In the genomic region with DNA sequence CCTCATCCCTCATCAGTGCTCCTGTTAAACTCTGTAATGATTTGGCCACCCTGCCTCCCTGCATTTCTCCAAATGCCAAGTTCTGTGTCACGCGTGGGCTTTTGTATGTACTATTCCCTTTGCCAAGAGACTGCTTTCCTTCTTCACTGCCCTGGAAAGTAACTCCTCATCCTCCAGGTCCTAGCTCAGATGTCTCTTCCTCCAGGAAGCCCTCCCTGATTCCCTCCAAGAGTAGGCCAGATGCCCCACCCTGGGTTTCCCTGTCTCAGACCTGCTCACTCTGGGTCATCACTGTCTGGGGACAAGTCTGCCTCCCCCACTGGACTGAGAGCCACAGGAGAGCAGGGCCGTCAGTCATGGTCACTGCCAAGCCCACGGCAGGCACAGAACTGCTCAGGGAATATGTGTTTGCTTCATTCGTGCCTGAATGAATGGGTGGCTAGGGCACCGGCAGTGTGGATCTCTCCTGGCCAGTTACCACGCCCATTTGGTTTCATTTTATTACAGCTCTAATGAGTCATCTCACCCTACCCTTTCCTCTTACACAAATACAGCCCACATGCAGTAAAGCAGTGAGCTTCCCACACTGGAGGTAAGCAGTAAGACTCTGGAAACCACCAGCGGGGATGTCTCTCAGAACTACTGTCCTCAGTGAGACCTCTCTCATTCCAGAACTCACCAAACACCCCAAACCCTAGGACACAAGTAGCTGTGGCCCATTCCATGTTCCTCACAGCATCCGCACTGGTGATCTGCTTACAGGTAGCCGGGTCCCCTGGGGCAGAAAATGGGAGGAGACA, we compare ENCODE assay signal across 7 cellular contexts. TPM values are rescaled to one million over a fixed set of nuclear protein-coding genes. Genes with fewer than 3 reads are reported as not detected.
A peak's percentile ranks its signal among the peaks of the same experiment; 100 is the strongest.
DNase-seq lines count a peak whose midpoint lies in the region; ATAC-seq and TF ChIP-seq lines count a peak whose summit lies in the region.

No MANE protein-coding gene starts in this region.

- ATAC-seq in GM18511 (IDR thresholded peaks at IDR 0.05; ENCODE audit: unreplicated experiment) (peak; percentile 58), foreskin keratinocyte (peak; percentile 83), HG03571 (IDR thresholded peaks at IDR 0.05; ENCODE audit: unreplicated experiment) (no peak)
- ATAC-seq in activated CD8-positive, alpha-beta T cell treated with anti-CD3 and anti-CD28 coated beads for 36 hours = peak; percentile 78

- H3K36me3 Mint-ChIP-seq in activated CD8-positive, alpha-beta T cell treated with anti-CD3 and anti-CD28 coated beads for 36 hours (ENCODE audit: low read depth) = peaks cover 65% of the 10 kb centered on the region

- peak overlapping the region; percentile 92 for H3K27ac Mint-ChIP-seq in activated CD8-positive, alpha-beta T cell treated with anti-CD3 and anti-CD28 coated beads for 36 hours

- H3K4me1 ChIP-seq in foreskin keratinocyte = peaks cover 20% of the 10 kb centered on the region

- H3K27me3 Mint-ChIP-seq in activated CD8-positive, alpha-beta T cell treated with anti-CD3 and anti-CD28 coated beads for 36 hours = no peaks in the 10 kb centered on the region

- CTCF ChIA-PET in activated CD8-positive, alpha-beta T cell treated with anti-CD3 and anti-CD28 coated beads for 36 hours (lab: Charles Lee) = interaction anchor here (0.5 to 2.3 kb wide), 3 partner anchors 28 to 67 kb away, joined by 3 to 15 read pairs (median 3); no protein-coding TSS in a partner anchor

- POLR2A ChIA-PET in activated CD8-positive, alpha-beta T cell treated with anti-CD3 and anti-CD28 coated beads for 36 hours (lab: Charles Lee) = interaction anchor here (0.7 to 5.2 kb wide), 5 partner anchors 10 to 78 kb away, joined by 3 to 30 read pairs (median 5); a partner anchor contains a TSS

- H3K9me3 Mint-ChIP-seq in activated CD8-positive, alpha-beta T cell treated with anti-CD3 and anti-CD28 coated beads for 36 hours = peaks cover 5% of the 10 kb centered on the region

- H3K4me3 Mint-ChIP-seq in activated CD8-positive, alpha-beta T cell treated with anti-CD3 and anti-CD28 coated beads for 36 hours = no peak overlapping the region

- no peaks in the 10 kb centered on the region for H3K27me3 ChIP-seq in foreskin keratinocyte

- TF ChIP-seq CTCF in activated CD8-positive, alpha-beta T cell treated with anti-CD3 and anti-CD28 coated beads for 36 hours (IDR thresholded peaks at IDR 0.05) = no peak
- no peak for TF ChIP-seq CTCF in foreskin keratinocyte (conservative IDR thresholded peaks at IDR 0.05)

- peak; percentile 98 for DNase-seq in HT1080 (ENCODE audit: low read depth)
- DNase-seq in activated CD8-positive, alpha-beta T cell treated with anti-CD3 and anti-CD28 coated beads for 36 hours = peak; percentile 70
- peak; percentile 94 to 96 for DNase-seq in foreskin keratinocyte
- peak; percentile 19 to 25 for DNase-seq in stimulated activated CD4-positive, alpha-beta T cell treated with anti-CD3 and anti-CD28 coated beads, Interleukin-4, amount 100 ng/mL, for 4 hours
- no peak for DNase-seq in NCI-H526 (lab: John Stamatoyannopoulos, UW)

- H3K4me1 Mint-ChIP-seq in activated CD8-positive, alpha-beta T cell treated with anti-CD3 and anti-CD28 coated beads for 36 hours (ENCODE audit: low read depth) = peaks cover 23% of the 10 kb centered on the region

- intact Hi-C loops in activated CD8-positive, alpha-beta T cell treated with anti-CD3 and anti-CD28 coated beads for 36 hours (cut with micrococcal nuclease) = no loop called here

- peak overlapping the region; percentile 96 for H3K27ac ChIP-seq in foreskin keratinocyte

RNA-seq across cellular contexts. Expression of a gene that starts 12.1 kb away (rescaled TPM):
- 0.03 and 0.10 TPM in 2 replicates for total RNA-seq in HT1080 (2014; rRNA removed; shearing (Covaris generic))
- 0.21 and 0.53 TPM in 2 replicates for polyA plus RNA-seq in HT1080 (2015; cell fraction: cytosol; rRNA removed)
- polyA plus RNA-seq in HT1080 (2015; cell fraction: nucleus; rRNA removed) = 0.18 and 0.88 TPM in 2 replicates
- not detected for total RNA-seq in activated CD8-positive, alpha-beta T cell treated with anti-CD3 and anti-CD28 coated beads for 36 hours
- not detected in 2 replicates for total RNA-seq in foreskin keratinocyte
- polyA plus RNA-seq in foreskin keratinocyte = 0.06 and 0.07 TPM in 2 replicates

RNA-seq across cellular contexts. Expression of a gene that starts 25.1 kb away (rescaled TPM):
- 18.8 and 28.4 TPM in 2 replicates for total RNA-seq in HT1080 (2014; rRNA removed; shearing (Covaris generic))
- 30.7 and 32.6 TPM in 2 replicates for polyA plus RNA-seq in HT1080 (2015; cell fraction: cytosol; rRNA removed)
- polyA plus RNA-seq in HT1080 (2015; cell fraction: nucleus; rRNA removed) = 102 and 116 TPM in 2 replicates
- total RNA-seq in activated CD8-positive, alpha-beta T cell treated with anti-CD3 and anti-CD28 coated beads for 36 hours = 100 to 1,000 TPM; 103 to 113 TPM
- total RNA-seq in foreskin keratinocyte = 53.0 and 61.6 TPM in 2 replicates
- 58.1 and 63.6 TPM in 2 replicates for polyA plus RNA-seq in foreskin keratinocyte

RNA-seq across cellular contexts. Expression of a gene that starts 29.5 kb away (rescaled TPM):
- 12.4 and 14.3 TPM in 2 replicates for total RNA-seq in HT1080 (2014; rRNA removed; shearing (Covaris generic))
- 10.7 and 14.2 TPM in 2 replicates for polyA plus RNA-seq in HT1080 (2015; cell fraction: cytosol; rRNA removed)
- 8.8 and 10.3 TPM in 2 replicates for polyA plus RNA-seq in HT1080 (2015; cell fraction: nucleus; rRNA removed)
- total RNA-seq in activated CD8-positive, alpha-beta T cell treated with anti-CD3 and anti-CD28 coated beads for 36 hours = 10 to 100 TPM; 13.7 to 14.3 TPM
- total RNA-seq in foreskin keratinocyte = 9.4 and 11.4 TPM in 2 replicates
- polyA plus RNA-seq in foreskin keratinocyte = 7.0 and 7.8 TPM in 2 replicates

RNA-seq across cellular contexts. Expression of a gene that starts 53.9 kb away (rescaled TPM):
- 0.07 and 0.23 TPM in 2 replicates for total RNA-seq in HT1080 (2014; rRNA removed; shearing (Covaris generic))
- not detected in 2 replicates for polyA plus RNA-seq in HT1080 (2015; cell fraction: cytosol; rRNA removed)
- 2.0 and 2.6 TPM in 2 replicates for polyA plus RNA-seq in HT1080 (2015; cell fraction: nucleus; rRNA removed)
- 1 to 10 TPM; 5.9 to 6.8 TPM for total RNA-seq in activated CD8-positive, alpha-beta T cell treated with anti-CD3 and anti-CD28 coated beads for 36 hours
- 0.65 and 1.3 TPM in 2 replicates for total RNA-seq in foreskin keratinocyte
- polyA plus RNA-seq in foreskin keratinocyte = 0.49 and 0.75 TPM in 2 replicates

Comparison
In these comparisons a context has a peak if more than half of its experiments do, and no peak if none do; other contexts are left out.
1. DNase-seq: peak in HT1080 (single experiment), activated CD8-positive, alpha-beta T cell treated with anti-CD3 and anti-CD28 coated beads for 36 hours (single experiment), foreskin keratinocyte (2 of 2) and stimulated activated CD4-positive, alpha-beta T cell treated with anti-CD3 and anti-CD28 coated beads, Interleukin-4, amount 100 ng/mL, for 4 hours (2 of 2); none in NCI-H526 (0 of 2).